9 cellular contexts compared by ENCODE assay signal in genomic region chr6:102885165-102885564, GRCh38.
"Had no signal": no experiment of that assay in that cellular context is flagged by ENCODE, and none has a peak within 500 bp of the region (broad histone marks: within the 10 kb centered on the region; RNA-seq: fewer than 3 reads in every experiment).

No MANE protein-coding gene starts in this region.

- H3K9me3 ChIP-seq: HAP-1 had no signal

- H3K4me3 Mint-ChIP-seq: HFFc6 had no signal

- DNase-seq: GOT3, H7, HFFc6, IMR-90, KG1 had no signal

- H3K4me3 ChIP-seq: HAP-1, K562 had no signal

- H3K36me3 ChIP-seq: HAP-1 had no signal

- H3K27ac ChIP-seq: HL-60 had no signal

- ATAC-seq: HCT116, K562 had no signal

- H3K27ac Mint-ChIP-seq: HFFc6 had no signal

- H3K4me1 ChIP-seq: HAP-1 had no signal
